12 cellular contexts compared by ENCODE assay signal in the genomic region with DNA sequence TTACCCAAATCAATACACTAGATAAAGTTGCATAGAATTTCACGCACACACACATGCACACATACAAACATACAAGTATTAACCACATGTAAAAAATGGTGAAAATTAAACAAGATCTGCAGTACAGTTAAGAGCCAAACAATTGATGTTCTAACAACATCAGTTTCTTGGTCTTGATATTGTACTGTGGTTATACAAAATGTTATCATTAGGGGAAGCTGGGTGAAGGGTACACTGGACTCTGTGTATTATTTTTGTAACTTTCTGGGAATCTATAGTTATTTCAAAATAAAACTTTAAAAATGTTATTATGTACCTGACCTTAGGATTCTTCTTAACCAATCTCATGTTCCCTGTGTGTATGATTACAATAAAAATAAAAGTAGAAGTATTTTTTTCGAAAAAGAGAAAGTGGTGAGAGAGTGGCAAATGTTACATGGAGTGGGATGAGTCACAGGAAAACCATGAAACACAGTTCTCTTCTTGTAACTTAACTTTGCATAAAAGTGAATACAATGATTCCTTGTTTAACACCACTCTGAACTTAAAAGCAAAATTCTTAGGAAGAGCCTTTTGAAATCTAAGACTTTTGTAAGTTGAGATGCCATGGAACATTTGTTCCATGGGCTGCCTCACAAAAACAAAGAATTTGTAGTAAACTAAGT.
A peak's percentile ranks its signal among the peaks of the same experiment; 100 is the strongest.
DNase-seq lines count a peak whose midpoint lies in the region; ATAC-seq, FAIRE-seq and TF ChIP-seq lines count a peak whose summit lies in the region.
"Had no signal": no experiment of that assay in that cellular context is flagged by ENCODE, and none has a peak within 500 bp of the region (broad histone marks: within the 10 kb centered on the region; RNA-seq: fewer than 3 reads in every experiment).

No MANE protein-coding gene starts in this region.

- H3K36me3 Mint-ChIP-seq in HFFc6 (ENCODE audit: low read depth) (peaks cover 6% of the 10 kb centered on the region; the same call in 1 of the 2 replicates), astrocyte (ENCODE audit: low read depth, unreplicated experiment) (peaks cover 3% of the 10 kb centered on the region)
- H3K36me3 Mint-ChIP-seq: CD14-positive monocyte had no signal

- ATAC-seq in HG03025 (IDR thresholded peaks at IDR 0.05; ENCODE audit: low FRiP score, unreplicated experiment) = no peak
- ATAC-seq: activated CD8-positive, alpha-beta memory T cell treated with anti-CD3 and anti-CD28 coated beads, Interleukin-2, amount 10 ng/mL, durations not matched to agents 7 days and 5 days had no signal

- H3K79me2 ChIP-seq in astrocyte (ENCODE audit: insufficient read depth, low read length) (no peaks in the 10 kb centered on the region), keratinocyte (ENCODE audit: control insufficient read depth, insufficient read depth, low read length) (no peaks in the 10 kb centered on the region)

- H2AFZ ChIP-seq in astrocyte (ENCODE audit: low read depth, low read length) (no peak overlapping the region), keratinocyte (ENCODE audit: control insufficient read depth, low read length) (no peak overlapping the region)

- H4K20me1 ChIP-seq in astrocyte (ENCODE audit: insufficient read depth, low read length) (no peaks in the 10 kb centered on the region), keratinocyte (ENCODE audit: control insufficient read depth, extremely low read depth, insufficient read depth, low read length) (no peaks in the 10 kb centered on the region)

- H3K27ac Mint-ChIP-seq in HFFc6 (peak overlapping the region; percentile 70), astrocyte (ENCODE audit: unreplicated experiment) (peak overlapping the region; percentile 80)
- H3K27ac Mint-ChIP-seq: activated CD8-positive, alpha-beta memory T cell treated with anti-CD3 and anti-CD28 coated beads, Interleukin-2, amount 10 ng/mL, durations not matched to agents 7 days and 5 days; CD14-positive monocyte had no signal

- H3K4me3 Mint-ChIP-seq in HFFc6 = peak overlapping the region; percentile 45
- no peak overlapping the region for H3K4me3 Mint-ChIP-seq in astrocyte (ENCODE audit: unreplicated experiment)
- H3K4me3 Mint-ChIP-seq: activated CD8-positive, alpha-beta memory T cell treated with anti-CD3 and anti-CD28 coated beads, Interleukin-2, amount 10 ng/mL, durations not matched to agents 7 days and 5 days; CD14-positive monocyte had no signal

- H3K9me1 ChIP-seq in keratinocyte (ENCODE audit: control insufficient read depth, extremely low read depth, insufficient read depth, low read length) = no peaks in the 10 kb centered on the region

- H3K4me2 ChIP-seq in astrocyte (ENCODE audit: low read length) (peak overlapping the region; percentile 28), keratinocyte (ENCODE audit: control insufficient read depth, extremely low read depth, insufficient read depth, low read depth, low read length) (peak overlapping the region; percentile 16)

- FAIRE-seq in astrocyte (lab: Jason Lieb, UNC) = peak; percentile 84
- peak; percentile 29 for FAIRE-seq in keratinocyte (lab: Jason Lieb, UNC)
- FAIRE-seq in GM19239 (lab: Jason Lieb, UNC) = no peak

- H3K9ac ChIP-seq in astrocyte (ENCODE audit: low read length) (peak overlapping the region; percentile 23), keratinocyte (ENCODE audit: control insufficient read depth, extremely low read depth, insufficient read depth, low read length) (peak overlapping the region; percentile 6)

- no peaks in the 10 kb centered on the region for H3K36me3 ChIP-seq in astrocyte (ENCODE audit: insufficient read depth, low read length)
- no peaks in the 10 kb centered on the region for H3K36me3 ChIP-seq in keratinocyte (ENCODE audit: control insufficient read depth in 2 of 2, extremely low read depth in 1 of 2, insufficient read depth in 2 of 2, low read length in 2 of 2)

- TF ChIP-seq CTCF in HFFc6 (IDR thresholded peaks at IDR 0.05) (no peak), astrocyte (IDR thresholded peaks at IDR 0.05; ENCODE audit: insufficient read depth, low read depth, low read length) (no peak), keratinocyte (optimal IDR thresholded peaks at IDR 0.05 in 1 of 3, IDR thresholded peaks at IDR 0.05 in 1 of 3, conservative IDR thresholded peaks at IDR 0.05 in 1 of 3; ENCODE audit: extremely low read depth in 1 of 3, insufficient read depth in 2 of 3, low read length in 3 of 3) (no peak)

- no peak overlapping the region for H3K4me3 ChIP-seq in astrocyte (ENCODE audit: insufficient read depth, low read depth, low read length)
- no peak overlapping the region for H3K4me3 ChIP-seq in keratinocyte (ENCODE audit: control insufficient read depth in 2 of 3, extremely low read depth in 1 of 3, insufficient read depth in 2 of 3, low read depth in 1 of 3, low read length in 3 of 3)

- H3K4me1 Mint-ChIP-seq in HFFc6 (ENCODE audit: low read depth) = peaks cover 53% of the 10 kb centered on the region
- peaks cover 21% of the 10 kb centered on the region for H3K4me1 Mint-ChIP-seq in astrocyte (ENCODE audit: low read depth, unreplicated experiment)

- H3K4me1 ChIP-seq in astrocyte (ENCODE audit: insufficient read depth, low read length) (peaks cover 23% of the 10 kb centered on the region), keratinocyte (ENCODE audit: control insufficient read depth, extremely low read depth, insufficient read depth, low read length) (peaks cover 62% of the 10 kb centered on the region)

- dilution Hi-C loops in keratinocyte (cut with MboI; ENCODE audit: extremely low pct_ligation_motif_present, low sequenced_read_pairs) = no loop called here

- peak overlapping the region; percentile 71 for H3K27ac ChIP-seq in astrocyte (ENCODE audit: low read depth, low read length)
- peak overlapping the region; percentile 74 for H3K27ac ChIP-seq in keratinocyte (ENCODE audit: control insufficient read depth, insufficient read depth, low read length)

- H3K27me3 Mint-ChIP-seq in HFFc6 (ENCODE audit: insufficient read depth) (no peaks in the 10 kb centered on the region; the same call in 1 of the 2 replicates), astrocyte (ENCODE audit: low read depth, unreplicated experiment) (no peaks in the 10 kb centered on the region)

- no peaks in the 10 kb centered on the region for H3K27me3 ChIP-seq in astrocyte (ENCODE audit: insufficient read depth, low read length)
- no peaks in the 10 kb centered on the region for H3K27me3 ChIP-seq in keratinocyte (ENCODE audit: control insufficient read depth, extremely low read depth, insufficient read depth, low read length)

- H3K9me3 Mint-ChIP-seq in HFFc6 (no peaks in the 10 kb centered on the region), astrocyte (ENCODE audit: unreplicated experiment) (peaks cover 3% of the 10 kb centered on the region)

- H3K9me3 ChIP-seq in astrocyte (ENCODE audit: insufficient read depth, low read depth, low read length) (no peaks in the 10 kb centered on the region), keratinocyte (ENCODE audit: control insufficient read depth, low read depth, low read length) (no peaks in the 10 kb centered on the region)

- peak; percentile 14 for DNase-seq in AG08396 (ENCODE audit: low spot score)
- DNase-seq in HFFc6 = peak; percentile 18
- DNase-seq in astrocyte (ENCODE audit: low read depth) = peak; percentile 84
- no peak for DNase-seq in keratinocyte (ENCODE audit: low read depth, low spot score)
- DNase-seq in GM19239 (ENCODE audit: insufficient read length, low spot score) = no peak
- DNase-seq in germinal center (ENCODE audit: low spot score) = no peak
- no peak for DNase-seq in DMS53 treated with DMSO at 0.1 percent for 48 hours (lab: John Stamatoyannopoulos, UW; ENCODE audit: unreplicated experiment)
- DNase-seq: activated CD8-positive, alpha-beta memory T cell treated with anti-CD3 and anti-CD28 coated beads, Interleukin-2, amount 10 ng/mL, durations not matched to agents 7 days and 5 days; kidney glomerular epithelial cell; OCI-M1 had no signal

Comparison
In these comparisons a context has a peak if more than half of its experiments do, and no peak if none do; other contexts are left out.
1. DNase-seq: peak in AG08396 (single experiment), HFFc6 (single experiment) and astrocyte (single experiment); none in keratinocyte (single experiment), GM19239 (single experiment), germinal center (single experiment) and DMS53 treated with DMSO at 0.1 percent for 48 hours (single experiment).